8 cellular contexts compared by ENCODE assay signal in the genomic region with DNA sequence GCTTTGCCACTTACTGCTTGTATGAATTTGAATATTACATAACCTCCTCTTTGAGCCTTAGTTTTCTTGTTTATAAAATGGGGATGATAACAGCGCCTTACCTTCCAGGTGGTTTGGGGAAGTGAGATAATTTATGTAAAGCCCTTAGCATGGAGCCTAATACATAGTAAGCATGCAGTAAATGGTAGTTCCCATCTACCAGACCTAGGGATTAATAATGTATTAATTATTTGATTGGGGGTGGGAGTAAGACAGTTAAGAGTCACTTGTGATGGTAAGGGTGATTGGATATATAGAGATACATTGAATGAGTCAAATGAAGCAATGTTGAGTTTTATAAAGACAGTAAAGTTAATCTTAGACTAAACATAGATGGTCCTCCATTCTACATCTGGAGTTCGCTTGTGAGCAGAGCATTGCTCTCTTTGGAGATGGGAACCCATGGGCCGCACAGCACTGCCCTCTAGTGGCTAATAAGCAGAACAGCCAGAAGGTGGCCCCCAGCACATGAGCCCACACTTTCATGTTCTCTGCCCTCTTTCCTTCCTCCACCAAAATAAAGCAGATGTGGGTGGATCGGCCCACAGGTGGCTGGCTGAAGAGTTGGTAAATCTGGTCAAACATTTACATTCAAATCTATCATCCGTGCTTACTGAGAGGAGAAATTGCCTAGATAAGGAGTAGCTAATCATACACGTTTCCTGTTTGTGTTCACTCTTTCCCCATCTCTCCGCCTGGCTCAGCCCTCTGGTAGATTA. TPM values are rescaled to one million over a fixed set of nuclear protein-coding genes. Genes with fewer than 3 reads are reported as not detected.
DNase-seq lines count a peak whose midpoint lies in the region; ATAC-seq, FAIRE-seq and TF ChIP-seq lines count a peak whose summit lies in the region.

No MANE protein-coding gene starts in this region.

- 53 to 54% methylated on average over 7 of the region's 7 CpGs for WGBS in testis, 2 donors

- H3K36me3 Mint-ChIP-seq in neural crest cell (ENCODE audit: low read depth) = peaks cover 12% of the 10 kb centered on the region

- peak in 9 of 14 donors; percentile 6 to 51 (median 26) for DNase-seq in C1 segment of cervical spinal cord (lab: John Stamatoyannopoulos, UW)
- peak; percentile 85 for DNase-seq in HTR-8/SVneo (ENCODE audit: insufficient read length, low spot score)
- peak; percentile 84 for DNase-seq in OCI-M1 (lab: John Stamatoyannopoulos, UW)
- DNase-seq in activated T-cell treated with anti-CD3 and anti-CD28 coated beads for 4 hours = peak; percentile 53
- DNase-seq in fibroblast of gingiva (ENCODE audit: low read depth) = peak; percentile 41
- peak; percentile 62 for DNase-seq in neural crest cell (ENCODE audit: low read depth, low spot score)
- DNase-seq in testis = peak; percentile 73

- no peak overlapping the region for H3K27ac ChIP-seq in testis

- FAIRE-seq in HTR-8/SVneo (lab: Jason Lieb, UNC) = no peak

- ATAC-seq in GM19351 (IDR thresholded peaks at IDR 0.05; ENCODE audit: unreplicated experiment) = peak; percentile 73

- H3K27ac Mint-ChIP-seq in neural crest cell (ENCODE audit: unreplicated experiment) = no peak overlapping the region

- H3K9me3 Mint-ChIP-seq in neural crest cell = no peaks in the 10 kb centered on the region

- no peaks in the 10 kb centered on the region for H3K36me3 ChIP-seq in testis (ENCODE audit: low read depth, missing control alignments)

- no peaks in the 10 kb centered on the region for H3K4me1 ChIP-seq in testis

- H3K4me1 Mint-ChIP-seq in neural crest cell = peaks cover under 1% of the 10 kb centered on the region

- no peaks in the 10 kb centered on the region for H3K27me3 ChIP-seq in testis

- no peak for TF ChIP-seq POLR2A in testis (IDR thresholded peaks at IDR 0.05)

- TF ChIP-seq CTCF in neural crest cell (conservative IDR thresholded peaks at IDR 0.05) = peak; percentile 95
- peak; percentile 78 to 94 (median 83) for TF ChIP-seq CTCF in testis (IDR thresholded peaks at IDR 0.05)

- intact Hi-C loops in testis (cut with DNase I; ENCODE audit: low total_unique reads) = no loop called here

- H3K27me3 Mint-ChIP-seq in neural crest cell (ENCODE audit: low read depth) = no peaks in the 10 kb centered on the region

- H3K4me3 ChIP-seq in testis = no peak overlapping the region

- no peaks in the 10 kb centered on the region for H3K9me3 ChIP-seq in testis

- H3K4me3 Mint-ChIP-seq in neural crest cell = no peak overlapping the region

RNA-seq across cellular contexts. Expression of a gene that starts 26.5 kb away (rescaled TPM):
- total RNA-seq in neural crest cell (23.2 and 24.2 TPM in 2 replicates), testis (10 to 100 TPM in 1 of 2 donors, 1 to 10 TPM in 1; 8.9 to 10.4 TPM)
- polyA plus RNA-seq in testis (ENCODE audit: insufficient read depth, low read depth, low replicate concordance) = 7.7 TPM

RNA-seq across cellular contexts. Expression of a gene that starts 28.7 kb away (rescaled TPM):
- 30.5 and 34.3 TPM in 2 replicates for total RNA-seq in neural crest cell
- total RNA-seq in testis = 10 to 100 TPM; 36.8 to 44.6 TPM
- 37.3 TPM for polyA plus RNA-seq in testis (ENCODE audit: insufficient read depth, low read depth, low replicate concordance)

Comparison
In these comparisons a context has a peak if more than half of its experiments do, and no peak if none do; other contexts are left out.
1. DNase-seq: peak in every context shown above with its lines; median percentile 85 in HTR-8/SVneo; 84 in OCI-M1; 73 in testis; 62 in neural crest cell; 53 in activated T-cell treated with anti-CD3 and anti-CD28 coated beads for 4 hours; 41 in fibroblast of gingiva; 26 in C1 segment of cervical spinal cord.